14 cellular contexts compared by ENCODE assay signal in genomic region chr10:68543004-68543918, GRCh38. TPM values are rescaled to one million over a fixed set of nuclear protein-coding genes. Genes with fewer than 3 reads are reported as not detected.
DNase-seq lines count a peak whose midpoint lies in the region; ATAC-seq lines count a peak whose summit lies in the region.
"Had no signal": no experiment of that assay in that cellular context is flagged by ENCODE, and none has a peak within 500 bp of the region (broad histone marks: within the 10 kb centered on the region; RNA-seq: fewer than 3 reads in every experiment).

No MANE protein-coding gene starts in this region.

- H3K27me3 Mint-ChIP-seq in activated CD4-positive, alpha-beta T cell treated with anti-CD3 and anti-CD28 coated beads for 36 hours = no peaks in the 10 kb centered on the region
- no peaks in the 10 kb centered on the region for H3K27me3 Mint-ChIP-seq in stimulated activated naive CD8-positive, alpha-beta T cell treated with anti-CD3 and anti-CD28 coated beads, Interleukin-15, amount 100 ng/mL, for 72 hours

- peak; percentile 55 for ATAC-seq in activated CD4-positive, alpha-beta T cell treated with anti-CD3 and anti-CD28 coated beads for 36 hours
- ATAC-seq in stimulated activated naive CD8-positive, alpha-beta T cell treated with anti-CD3 and anti-CD28 coated beads, Interleukin-15, amount 100 ng/mL, for 72 hours = peak; percentile 73
- no peak for ATAC-seq in HG02571 (IDR thresholded peaks at IDR 0.05; ENCODE audit: unreplicated experiment)

- H3K27ac Mint-ChIP-seq in activated CD4-positive, alpha-beta T cell treated with anti-CD3 and anti-CD28 coated beads for 36 hours = no peak overlapping the region
- H3K27ac Mint-ChIP-seq in stimulated activated naive CD8-positive, alpha-beta T cell treated with anti-CD3 and anti-CD28 coated beads, Interleukin-15, amount 100 ng/mL, for 72 hours = no peak overlapping the region

- peak overlapping the region; percentile 10 for H3K27ac ChIP-seq in epithelial cell of prostate
- H3K27ac ChIP-seq: right atrium auricular region had no signal

- CTCF ChIA-PET in activated CD4-positive, alpha-beta T cell treated with anti-CD3 and anti-CD28 coated beads for 36 hours (lab: Charles Lee) = interaction anchor here (0.9 kb wide), 1 partner anchor 38 kb away, joined by 3 read pairs; no protein-coding TSS in a partner anchor

- H3K9me3 Mint-ChIP-seq in activated CD4-positive, alpha-beta T cell treated with anti-CD3 and anti-CD28 coated beads for 36 hours (ENCODE audit: low read depth) = no peaks in the 10 kb centered on the region
- H3K9me3 Mint-ChIP-seq in stimulated activated naive CD8-positive, alpha-beta T cell treated with anti-CD3 and anti-CD28 coated beads, Interleukin-15, amount 100 ng/mL, for 72 hours = no peaks in the 10 kb centered on the region

- no peaks in the 10 kb centered on the region for H3K36me3 Mint-ChIP-seq in activated CD4-positive, alpha-beta T cell treated with anti-CD3 and anti-CD28 coated beads for 36 hours (ENCODE audit: low read depth)

- no peaks in the 10 kb centered on the region for H3K4me1 Mint-ChIP-seq in activated CD4-positive, alpha-beta T cell treated with anti-CD3 and anti-CD28 coated beads for 36 hours
- H3K4me1 Mint-ChIP-seq in stimulated activated naive CD8-positive, alpha-beta T cell treated with anti-CD3 and anti-CD28 coated beads, Interleukin-15, amount 100 ng/mL, for 72 hours = peaks cover 6% of the 10 kb centered on the region

- H3K4me3 Mint-ChIP-seq in activated CD4-positive, alpha-beta T cell treated with anti-CD3 and anti-CD28 coated beads for 36 hours = no peak overlapping the region
- no peak overlapping the region for H3K4me3 Mint-ChIP-seq in stimulated activated naive CD8-positive, alpha-beta T cell treated with anti-CD3 and anti-CD28 coated beads, Interleukin-15, amount 100 ng/mL, for 72 hours

- POLR2A ChIA-PET in activated CD4-positive, alpha-beta T cell treated with anti-CD3 and anti-CD28 coated beads for 36 hours (lab: Charles Lee) = no interaction called here

- DNase-seq in activated CD4-positive, alpha-beta T cell treated with anti-CD3 and anti-CD28 coated beads for 36 hours = no peak
- no peak for DNase-seq in activated CD4-positive, alpha-beta T cell treated with anti-CD3 and anti-CD28 coated beads for 48 hours
- DNase-seq in LoVo (ENCODE audit: low spot score) = peak; percentile 29
- peak; percentile 82 for DNase-seq in epithelial cell of prostate (ENCODE audit: low read depth, low spot score)
- DNase-seq in stimulated activated naive CD8-positive, alpha-beta T cell treated with anti-CD3 and anti-CD28 coated beads, Interleukin-15, amount 100 ng/mL, for 72 hours = no peak
- DNase-seq in cerebellar nuclear complex (lab: John Stamatoyannopoulos, UW) = no peak
- no peak for DNase-seq in NCI-H1417 (lab: John Stamatoyannopoulos, UW)
- DNase-seq: activated CD4-positive, alpha-beta T cell treated with anti-CD3 and anti-CD28 coated beads for 4 hours; erythroblast; GF-D8; NCI-H1694 treated with DMSO at 0.1 percent for 48 hours; SHP77 treated with DMSO at 0.1 percent for 48 hours had no signal

- intact Hi-C loops in activated CD4-positive, alpha-beta T cell treated with anti-CD3 and anti-CD28 coated beads for 36 hours (cut with DNase I, micrococcal nuclease) = no loop called here

RNA-seq across cellular contexts. Expression of gene SLC25A16, which starts 15.9 kb away (rescaled TPM):
- total RNA-seq in activated CD4-positive, alpha-beta T cell treated with anti-CD3 and anti-CD28 coated beads for 36 hours = 10 to 100 TPM in 1 of 2 experiments, 1 to 10 TPM in 1; 9.0 to 11.8 TPM

RNA-seq across cellular contexts. Expression of gene TET1, which starts 16.9 kb away (rescaled TPM):
- 1 to 10 TPM in 1 of 2 experiments, under 1 TPM in 1; 0.71 to 1.3 TPM for total RNA-seq in activated CD4-positive, alpha-beta T cell treated with anti-CD3 and anti-CD28 coated beads for 36 hours

Comparison
In these comparisons a context has a peak if more than half of its experiments do, and no peak if none do; other contexts are left out.
1. DNase-seq: peak in LoVo (single experiment) and epithelial cell of prostate (single experiment); none in activated CD4-positive, alpha-beta T cell treated with anti-CD3 and anti-CD28 coated beads for 36 hours (single experiment), activated CD4-positive, alpha-beta T cell treated with anti-CD3 and anti-CD28 coated beads for 48 hours (single experiment), stimulated activated naive CD8-positive, alpha-beta T cell treated with anti-CD3 and anti-CD28 coated beads, Interleukin-15, amount 100 ng/mL, for 72 hours (0 of 2), cerebellar nuclear complex (0 of 2) and NCI-H1417 (0 of 3).